In genomic region chr16:70483426-70483825, GRCh38 we compare ENCODE assay signal across 17 cellular contexts. TPM values are rescaled to one million over a fixed set of nuclear protein-coding genes. Genes with fewer than 3 reads are reported as not detected.
DNase-seq lines count a peak whose midpoint lies in the region; ATAC-seq and TF ChIP-seq lines count a peak whose summit lies in the region.
"Had no signal": no experiment of that assay in that cellular context is flagged by ENCODE, and none has a peak within 500 bp of the region (broad histone marks: within the 10 kb centered on the region; RNA-seq: fewer than 3 reads in every experiment).

No MANE protein-coding gene starts in this region.

- H3K4me3 ChIP-seq in DND-41 (ENCODE audit: low read depth in 1 of 2, low read length in 2 of 2) = no peak overlapping the region
- H3K4me3 ChIP-seq in OCI-LY1 (ENCODE audit: low read depth, low read length, poor library complexity, severe bottlenecking) = no peak overlapping the region
- no peak overlapping the region for H3K4me3 ChIP-seq in right atrium auricular region

- H3K9me2 ChIP-seq in OCI-LY1 (ENCODE audit: low read depth, low read length) = no peaks in the 10 kb centered on the region

- H3K27ac ChIP-seq in DND-41 (ENCODE audit: low read length) (no peak overlapping the region), OCI-LY1 (ENCODE audit: low read depth, low read length, poor library complexity, severe bottlenecking) (peak overlapping the region; percentile 90), right atrium auricular region (no peak overlapping the region), substantia nigra (ENCODE audit: low read depth, low read length, poor library complexity, severe bottlenecking) (no peak overlapping the region)

- H3K79me2 ChIP-seq in DND-41 (ENCODE audit: insufficient read depth, low read length) = no peaks in the 10 kb centered on the region
- no peaks in the 10 kb centered on the region for H3K79me2 ChIP-seq in OCI-LY1 (ENCODE audit: insufficient read depth, low read length)

- no peaks in the 10 kb centered on the region for H3F3A ChIP-seq in OCI-LY1 (ENCODE audit: insufficient read depth, low read length)

- H4K20me1 ChIP-seq in DND-41 (ENCODE audit: insufficient read depth, low read length) (no peaks in the 10 kb centered on the region; the same call in 1 of the 2 replicates), OCI-LY1 (ENCODE audit: insufficient read depth, low read length) (no peaks in the 10 kb centered on the region)

- H3K27me3 ChIP-seq in DND-41 (ENCODE audit: insufficient read depth, low read length, poor library complexity) (no peaks in the 10 kb centered on the region), OCI-LY1 (ENCODE audit: insufficient read depth, low read length) (no peaks in the 10 kb centered on the region), right atrium auricular region (no peaks in the 10 kb centered on the region)

- in situ Hi-C loops in GM18951 (cut with MboI; ENCODE audit: low sequenced_read_pairs, unreplicated experiment) = no loop called here

- H3K4me2 ChIP-seq in DND-41 (ENCODE audit: insufficient read depth, low read length) (no peak overlapping the region), OCI-LY1 (ENCODE audit: low read length) (peak overlapping the region; percentile 44)

- TF ChIP-seq POLR2A in GM18951 (IDR thresholded peaks at IDR 0.05; ENCODE audit: extremely low read depth, insufficient read depth, insufficient read length) = peak; percentile 16

- H3K9me3 ChIP-seq in DND-41 (ENCODE audit: insufficient read depth, low read length, severe bottlenecking) (no peaks in the 10 kb centered on the region), OCI-LY1 (ENCODE audit: low read length) (no peaks in the 10 kb centered on the region), right atrium auricular region (no peaks in the 10 kb centered on the region)

- no peak overlapping the region for H2AFZ ChIP-seq in DND-41 (ENCODE audit: low read depth, low read length)
- no peak overlapping the region for H2AFZ ChIP-seq in OCI-LY1 (ENCODE audit: low read length)

- 0 out of 3 replicates have a peak, but pooled peaks have one; percentile 14 for ATAC-seq in DND-41 (ENCODE audit: insufficient read depth, low read depth)
- ATAC-seq in HG02870 (IDR thresholded peaks at IDR 0.05; ENCODE audit: unreplicated experiment) = peak; percentile 41
- ATAC-seq: activated CD8-positive, alpha-beta T cell treated with anti-CD3 and anti-CD28 coated beads for 36 hours; left ventricle myocardium superior had no signal

- H3K4me1 ChIP-seq in DND-41 (ENCODE audit: insufficient read depth, low read length) (no peaks in the 10 kb centered on the region), OCI-LY1 (ENCODE audit: insufficient read depth, low read length, severe bottlenecking) (peaks cover 32% of the 10 kb centered on the region), right atrium auricular region (peaks cover 0 to 19% of the 10 kb centered on the region in 2 donors)

- H3K36me3 ChIP-seq in DND-41 (ENCODE audit: insufficient read depth, low read length) (peaks cover 61% of the 10 kb centered on the region), OCI-LY1 (ENCODE audit: insufficient read depth, low read length) (peaks cover 42% of the 10 kb centered on the region), right atrium auricular region (peaks cover 41% of the 10 kb centered on the region)

- TF ChIP-seq CTCF in DND-41 (IDR thresholded peaks at IDR 0.05; ENCODE audit: borderline replicate concordance, extremely low read depth, low read length, poor library complexity, severe bottlenecking) (no peak), OCI-LY1 (IDR thresholded peaks at IDR 0.05; ENCODE audit: low read length) (no peak), right atrium auricular region (IDR thresholded peaks at IDR 0.05) (no peak)

- peak; percentile 16 for DNase-seq in DND-41
- no peak for DNase-seq in right atrium auricular region (ENCODE audit: low spot score)
- no peak for DNase-seq in NK-92 (lab: John Stamatoyannopoulos, UW; ENCODE audit: unreplicated experiment)
- no peak for DNase-seq in substantia nigra (lab: John Stamatoyannopoulos, UW)
- no peak for DNase-seq in kidney tubule cell (ENCODE audit: low spot score)
- DNase-seq: activated CD8-positive, alpha-beta T cell treated with anti-CD3 and anti-CD28 coated beads for 36 hours; activated gamma-delta T cell treated with Interleukin-2 at 50 U/mL for 16 hours; AML-193; KG1; left ventricle myocardium superior; naive B cell; NCI-H146; NCI-H82; SIG-M5 had no signal

- H3K9ac ChIP-seq in DND-41 (ENCODE audit: low read depth, low read length) (no peak overlapping the region), OCI-LY1 (ENCODE audit: low read length) (peak overlapping the region; percentile 58)

RNA-seq across cellular contexts. Expression of gene FCSK, which starts 29.0 kb away (rescaled TPM):
- 10 to 100 TPM in 1 of 2 donors, 1 to 10 TPM in 1; 9.5 to 10.2 TPM for total RNA-seq in right atrium auricular region

RNA-seq across cellular contexts. Expression of gene COG4, which starts 39.9 kb away (rescaled TPM):
- 10 to 100 TPM; 29.1 to 41.8 TPM for total RNA-seq in right atrium auricular region

RNA-seq across cellular contexts. Expression of gene SF3B3, which starts 40.2 kb away (rescaled TPM):
- 10 to 100 TPM; 82.1 to 95.1 TPM for total RNA-seq in right atrium auricular region

RNA-seq across cellular contexts. Expression of gene ST3GAL2, which starts 44.5 kb away (rescaled TPM):
- 10 to 100 TPM; 13.5 to 16.9 TPM for total RNA-seq in right atrium auricular region
